Comparison of ENCODE assay signal across 1 cellular context in genomic region chr17:44220211-44221071, GRCh38.
TF ChIP-seq lines count a peak whose summit lies in the region.

No MANE protein-coding gene starts in this region.

TF ChIP-seq in HepG2, 621 proteins besides CTCF, POLR2A, EP300 and RAD21 (continued from another document and continues in another):
- TF ChIP-seq PRDM4 (CRISPR knock-in tag; IDR thresholded peaks at IDR 0.05; ENCODE audit: borderline replicate concordance) = 0 out of 2 replicates have a peak, but pooled peaks have one; percentile 60
- no peak for TF ChIP-seq SKIL (CRISPR knock-in tag; IDR thresholded peaks at IDR 0.05; ENCODE audit: borderline replicate concordance)
- TF ChIP-seq ZNF280B (CRISPR knock-in tag; IDR thresholded peaks at IDR 0.05; ENCODE audit: borderline replicate concordance) = 0 out of 2 replicates have a peak, but pooled peaks have one; percentile 11
- no peak for TF ChIP-seq GLI4 (CRISPR knock-in tag; IDR thresholded peaks at IDR 0.05; ENCODE audit: borderline replicate concordance)
- TF ChIP-seq ZNF362 (CRISPR knock-in tag; IDR thresholded peaks at IDR 0.05; ENCODE audit: borderline replicate concordance) = no peak
- no peak for TF ChIP-seq ZNF704 (CRISPR knock-in tag; IDR thresholded peaks at IDR 0.05; ENCODE audit: borderline replicate concordance)
- TF ChIP-seq ZNF20 (CRISPR knock-in tag; IDR thresholded peaks at IDR 0.05) = no peak; the same call in 1 of the 2 replicates
- TF ChIP-seq ZNF350 (CRISPR knock-in tag; IDR thresholded peaks at IDR 0.05; ENCODE audit: borderline replicate concordance, low read depth) = 0 out of 2 replicates have a peak, but pooled peaks have one; percentile 9
- no peak for TF ChIP-seq YEATS2 (CRISPR knock-in tag; IDR thresholded peaks at IDR 0.05; ENCODE audit: borderline replicate concordance)
- TF ChIP-seq ZNF619 (CRISPR knock-in tag; IDR thresholded peaks at IDR 0.05) = no peak
- no peak for TF ChIP-seq ZNF441 (CRISPR knock-in tag; IDR thresholded peaks at IDR 0.05; ENCODE audit: borderline replicate concordance)
- no peak for TF ChIP-seq FOXO1 (CRISPR knock-in tag; IDR thresholded peaks at IDR 0.05)
- TF ChIP-seq ZNF414 (CRISPR knock-in tag; IDR thresholded peaks at IDR 0.05) = no peak
- no peak for TF ChIP-seq SUZ12 (IDR thresholded peaks at IDR 0.05; ENCODE audit: low read depth, low read length)
- TF ChIP-seq ZIK1 (CRISPR knock-in tag; IDR thresholded peaks at IDR 0.05; ENCODE audit: borderline replicate concordance, low read depth) = no peak
- peak; percentile 89 for TF ChIP-seq CREB3 (CRISPR knock-in tag; IDR thresholded peaks at IDR 0.05)
- peak; percentile 76 for TF ChIP-seq YEATS4 (CRISPR knock-in tag; IDR thresholded peaks at IDR 0.05; ENCODE audit: borderline replicate concordance)
- no peak for TF ChIP-seq ZNF639 (CRISPR knock-in tag; conservative IDR thresholded peaks at IDR 0.05)
- no peak for TF ChIP-seq SMAD9 (CRISPR knock-in tag; IDR thresholded peaks at IDR 0.05)
- no peak; the same call in 1 of the 2 replicates for TF ChIP-seq ZNF232 (CRISPR knock-in tag; IDR thresholded peaks at IDR 0.05; ENCODE audit: borderline replicate concordance)
- no peak; the same call in 1 of the 2 replicates for TF ChIP-seq CBFB (CRISPR knock-in tag; IDR thresholded peaks at IDR 0.05)
- TF ChIP-seq ZBTB21 (CRISPR knock-in tag; IDR thresholded peaks at IDR 0.05) = no peak
- 0 out of 2 replicates have a peak, but pooled peaks have one; percentile 13 for TF ChIP-seq ELF1 (CRISPR knock-in tag; IDR thresholded peaks at IDR 0.05)
- no peak for TF ChIP-seq HCFC1 (IDR thresholded peaks at IDR 0.05; ENCODE audit: low read depth, low read length)
- TF ChIP-seq ZNF264 (CRISPR knock-in tag; IDR thresholded peaks at IDR 0.05) = peak; percentile 52; the same call in 1 of the 2 replicates
- TF ChIP-seq ZMYM4 (CRISPR knock-in tag; IDR thresholded peaks at IDR 0.05) = no peak
- no peak for TF ChIP-seq ZNF33B (CRISPR knock-in tag; IDR thresholded peaks at IDR 0.05)
- peak; percentile 34; the same call in 1 of the 2 replicates for TF ChIP-seq PATZ1 (CRISPR knock-in tag; IDR thresholded peaks at IDR 0.05)
- TF ChIP-seq AGO2 (optimal IDR thresholded peaks at IDR 0.05; ENCODE audit: low read depth, low read length) = peak; percentile 95
- peak; percentile 47; the same call in 1 of the 2 replicates for TF ChIP-seq MTA1 (CRISPR knock-in tag; IDR thresholded peaks at IDR 0.05; ENCODE audit: borderline replicate concordance)
- 0 out of 2 replicates have a peak, but pooled peaks have one; percentile 8 for TF ChIP-seq HOXA9 (CRISPR knock-in tag; IDR thresholded peaks at IDR 0.05; ENCODE audit: borderline replicate concordance)
- TF ChIP-seq ZC3H4 (CRISPR knock-in tag; IDR thresholded peaks at IDR 0.05; ENCODE audit: borderline replicate concordance) = no peak; the same call in 1 of the 2 replicates
- no peak for TF ChIP-seq ZNF710 (CRISPR knock-in tag; IDR thresholded peaks at IDR 0.05; ENCODE audit: borderline replicate concordance)
- TF ChIP-seq PPARG (CRISPR knock-in tag; conservative IDR thresholded peaks at IDR 0.05) = no peak
- TF ChIP-seq ZBTB46 (CRISPR knock-in tag; IDR thresholded peaks at IDR 0.05; ENCODE audit: borderline replicate concordance) = no peak
- no peak for TF ChIP-seq ZNF569 (CRISPR knock-in tag; IDR thresholded peaks at IDR 0.05; ENCODE audit: borderline replicate concordance)
- 0 out of 2 replicates have a peak, but pooled peaks have one; percentile 15 for TF ChIP-seq ARNTL (CRISPR knock-in tag; IDR thresholded peaks at IDR 0.05)
- TF ChIP-seq KLF11 (CRISPR knock-in tag; IDR thresholded peaks at IDR 0.05) = no peak
- 0 out of 2 replicates have a peak, but pooled peaks have one; percentile 36 for TF ChIP-seq MXD4 (CRISPR knock-in tag; IDR thresholded peaks at IDR 0.05)
- 0 out of 2 replicates have a peak, but pooled peaks have one; percentile 8 for TF ChIP-seq RORA (CRISPR knock-in tag; IDR thresholded peaks at IDR 0.05)
- TF ChIP-seq ZFX (CRISPR knock-in tag; IDR thresholded peaks at IDR 0.05; ENCODE audit: low read depth) = peak; percentile 74
- TF ChIP-seq ZNF83 (CRISPR knock-in tag; IDR thresholded peaks at IDR 0.05; ENCODE audit: borderline replicate concordance) = no peak
- TF ChIP-seq ZNF256 (CRISPR knock-in tag; conservative IDR thresholded peaks at IDR 0.05) = peak; percentile 32; the same call in 1 of the 2 replicates
- no peak for TF ChIP-seq THYN1 (CRISPR knock-in tag; IDR thresholded peaks at IDR 0.05; ENCODE audit: borderline replicate concordance, low read depth)
- no peak for TF ChIP-seq ZNF670 (CRISPR knock-in tag; IDR thresholded peaks at IDR 0.05; ENCODE audit: borderline replicate concordance)
- no peak; the same call in 1 of the 2 replicates for TF ChIP-seq KDM5A (IDR thresholded peaks at IDR 0.05; ENCODE audit: borderline replicate concordance, low read length)
